In the genomic region with DNA sequence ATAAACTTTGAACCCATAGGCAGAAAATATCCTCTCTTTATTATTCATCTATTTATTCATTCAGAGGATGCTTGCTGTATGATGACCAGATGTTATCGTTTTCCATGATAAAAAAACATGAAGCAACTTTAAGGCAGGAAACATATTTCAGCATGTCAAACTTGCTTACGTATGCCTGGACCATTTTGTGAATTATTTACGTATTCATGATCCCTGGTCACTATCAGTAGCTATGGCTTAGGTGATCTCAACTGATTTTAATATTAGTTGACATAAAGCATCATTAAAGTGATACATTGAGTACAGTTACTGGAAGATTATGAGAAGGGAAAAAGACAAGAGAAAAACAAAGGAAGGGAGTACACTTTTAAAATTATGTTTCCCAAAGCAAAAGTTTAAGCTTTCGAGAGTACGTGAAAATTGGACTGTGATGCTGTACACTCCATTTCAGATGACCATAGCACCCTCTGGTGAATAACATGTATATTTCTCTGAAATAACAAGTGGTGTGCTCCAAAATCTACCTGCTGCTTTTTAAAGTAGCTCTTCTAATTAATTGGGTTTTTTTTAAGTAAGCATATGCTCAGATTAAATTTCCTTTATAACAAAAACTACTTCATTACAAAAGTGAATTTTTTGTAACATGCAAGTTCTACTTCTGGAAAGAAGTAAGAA, we compare ENCODE assay signal across 1 cellular context.
TF ChIP-seq lines count a peak whose summit lies in the region.

No MANE protein-coding gene starts in this region.

TF ChIP-seq in A549, 52 proteins besides CTCF, POLR2A, EP300 and RAD21 (continued from another document):
- TF ChIP-seq, protein P1, sequence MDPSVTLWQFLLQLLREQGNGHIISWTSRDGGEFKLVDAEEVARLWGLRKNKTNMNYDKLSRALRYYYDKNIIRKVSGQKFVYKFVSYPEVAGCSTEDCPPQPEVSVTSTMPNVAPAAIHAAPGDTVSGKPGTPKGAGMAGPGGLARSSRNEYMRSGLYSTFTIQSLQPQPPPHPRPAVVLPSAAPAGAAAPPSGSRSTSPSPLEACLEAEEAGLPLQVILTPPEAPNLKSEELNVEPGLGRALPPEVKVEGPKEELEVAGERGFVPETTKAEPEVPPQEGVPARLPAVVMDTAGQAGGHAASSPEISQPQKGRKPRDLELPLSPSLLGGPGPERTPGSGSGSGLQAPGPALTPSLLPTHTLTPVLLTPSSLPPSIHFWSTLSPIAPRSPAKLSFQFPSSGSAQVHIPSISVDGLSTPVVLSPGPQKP (IDR thresholded peaks at IDR 0.05; ENCODE audit: low read depth, low read length), result no peak
- no peak for TF ChIP-seq JUNB (IDR thresholded peaks at IDR 0.05)
- peak; percentile 60 for TF ChIP-seq SMC3 (IDR thresholded peaks at IDR 0.05)
- no peak for TF ChIP-seq REST (IDR thresholded peaks at IDR 0.05)
